ENCODE assay signal across 9 cellular contexts in genomic region chr7:127252380-127252718, GRCh38. TPM values are rescaled to one million over a fixed set of nuclear protein-coding genes. Genes with fewer than 3 reads are reported as not detected.
A peak's percentile ranks its signal among the peaks of the same experiment; 100 is the strongest.
DNase-seq lines count a peak whose midpoint lies in the region; ATAC-seq, FAIRE-seq and TF ChIP-seq lines count a peak whose summit lies in the region.
"Had no signal": no experiment of that assay in that cellular context is flagged by ENCODE, and none has a peak within 500 bp of the region (broad histone marks: within the 10 kb centered on the region; RNA-seq: fewer than 3 reads in every experiment).

No MANE protein-coding gene starts in this region.

- intact Hi-C loops in right lobe of liver (cut with DNase I) (loop anchor here (10.0 kb wide), 2 partner anchors 138 to 448 kb away; no protein-coding TSS in a partner anchor), transverse colon (cut with DNase I; ENCODE audit: low total_unique reads) (no loop called here)

- in situ Hi-C loops in transverse colon (cut with MboI; ENCODE audit: low pct_ligation_motif_present in 1 of 4, low pct_unique_long_range_greater_than_20kb in 1 of 4, low sequenced_read_pairs in 3 of 4) = no loop called here

- H3K4me1 Mint-ChIP-seq in activated naive CD4-positive, alpha-beta T cell treated with anti-CD3 and anti-CD28 coated beads, Interleukin-2, amount 10 ng/mL, durations not matched to agents 7 days and 5 days = peaks cover 11% of the 10 kb centered on the region
- H3K4me1 Mint-ChIP-seq in astrocyte (ENCODE audit: low read depth, unreplicated experiment) = no peaks in the 10 kb centered on the region

- peak overlapping the region; percentile 31 for H3K9ac ChIP-seq in astrocyte (ENCODE audit: low read length)

- H3K4me3 Mint-ChIP-seq in activated naive CD4-positive, alpha-beta T cell treated with anti-CD3 and anti-CD28 coated beads, Interleukin-2, amount 10 ng/mL, durations not matched to agents 7 days and 5 days = peak overlapping the region; percentile 70
- peak overlapping the region; percentile 82 for H3K4me3 Mint-ChIP-seq in astrocyte (ENCODE audit: unreplicated experiment)

- CTCF ChIA-PET in activated naive CD4-positive, alpha-beta T cell treated with anti-CD3 and anti-CD28 coated beads, Interleukin-2, amount 10 ng/mL, durations not matched to agents 7 days and 5 days (lab: Charles Lee) = no interaction called here

- H3K9me3 Mint-ChIP-seq in activated naive CD4-positive, alpha-beta T cell treated with anti-CD3 and anti-CD28 coated beads, Interleukin-2, amount 10 ng/mL, durations not matched to agents 7 days and 5 days = no peaks in the 10 kb centered on the region
- no peaks in the 10 kb centered on the region for H3K9me3 Mint-ChIP-seq in activated naive CD4-positive, alpha-beta T cell treated with anti-CD3 and anti-CD28 coated beads, Interleukin-2, amount 50 U/mL, for 72 hours
- no peaks in the 10 kb centered on the region for H3K9me3 Mint-ChIP-seq in astrocyte (ENCODE audit: unreplicated experiment)

- TF ChIP-seq CTCF in astrocyte (IDR thresholded peaks at IDR 0.05; ENCODE audit: insufficient read depth, low read depth, low read length) (no peak), right lobe of liver (IDR thresholded peaks at IDR 0.05) (no peak), transverse colon (IDR thresholded peaks at IDR 0.05) (no peak)

- H3K79me2 ChIP-seq in astrocyte (ENCODE audit: insufficient read depth, low read length) = no peaks in the 10 kb centered on the region

- TF ChIP-seq EP300 in transverse colon (IDR thresholded peaks at IDR 0.05; ENCODE audit: low read depth) = no peak

- H3K27me3 Mint-ChIP-seq in activated naive CD4-positive, alpha-beta T cell treated with anti-CD3 and anti-CD28 coated beads, Interleukin-2, amount 10 ng/mL, durations not matched to agents 7 days and 5 days = peaks cover 89% of the 10 kb centered on the region
- H3K27me3 Mint-ChIP-seq in astrocyte (ENCODE audit: low read depth, unreplicated experiment) = peaks cover 75% of the 10 kb centered on the region

- H4K20me1 ChIP-seq in astrocyte (ENCODE audit: insufficient read depth, low read length) = no peaks in the 10 kb centered on the region

- H3K27me3 ChIP-seq in astrocyte (ENCODE audit: insufficient read depth, low read length) = peaks cover 53% of the 10 kb centered on the region
- no peaks in the 10 kb centered on the region for H3K27me3 ChIP-seq in right lobe of liver
- peaks cover 58% of the 10 kb centered on the region for H3K27me3 ChIP-seq in transverse colon

- H3K27ac Mint-ChIP-seq in activated naive CD4-positive, alpha-beta T cell treated with anti-CD3 and anti-CD28 coated beads, Interleukin-2, amount 10 ng/mL, durations not matched to agents 7 days and 5 days = no peak overlapping the region
- H3K27ac Mint-ChIP-seq in activated naive CD4-positive, alpha-beta T cell treated with anti-CD3 and anti-CD28 coated beads, Interleukin-2, amount 50 U/mL, for 72 hours = no peak overlapping the region
- H3K27ac Mint-ChIP-seq in astrocyte (ENCODE audit: unreplicated experiment) = peak overlapping the region; percentile 30

- DNase-seq in activated naive CD4-positive, alpha-beta T cell treated with anti-CD3 and anti-CD28 coated beads, Interleukin-2, amount 10 ng/mL, durations not matched to agents 7 days and 5 days = no peak
- no peak for DNase-seq in activated naive CD4-positive, alpha-beta T cell treated with anti-CD3 and anti-CD28 coated beads, Interleukin-2, amount 50 U/mL, for 72 hours (ENCODE audit: low spot score in 2 of 2)
- DNase-seq in astrocyte (ENCODE audit: low read depth) (no peak), right lobe of liver (no peak), transverse colon (no peak), SKM-1 (lab: John Stamatoyannopoulos, UW; ENCODE audit: unreplicated experiment) (no peak), SKM-1 treated with dmso at 0.1 percent for 144 hours (lab: John Stamatoyannopoulos, UW; ENCODE audit: unreplicated experiment) (no peak)

- H3K36me3 ChIP-seq in astrocyte (ENCODE audit: insufficient read depth, low read length) = no peaks in the 10 kb centered on the region
- no peaks in the 10 kb centered on the region for H3K36me3 ChIP-seq in right lobe of liver
- no peaks in the 10 kb centered on the region for H3K36me3 ChIP-seq in transverse colon

- H3K27ac ChIP-seq in astrocyte (ENCODE audit: low read depth, low read length) = no peak overlapping the region
- no peak overlapping the region for H3K27ac ChIP-seq in right lobe of liver
- H3K27ac ChIP-seq in transverse colon = peak overlapping the region in 2 of 4 donors; percentile 67 to 72

- TF ChIP-seq POLR2A in right lobe of liver (IDR thresholded peaks at IDR 0.05) (no peak), transverse colon (IDR thresholded peaks at IDR 0.05) (no peak)

- FAIRE-seq in astrocyte (lab: Jason Lieb, UNC) = no peak
- FAIRE-seq: islet of Langerhans had no signal

- H2AFZ ChIP-seq in astrocyte (ENCODE audit: low read depth, low read length) = peak overlapping the region; percentile 98

- H3K36me3 Mint-ChIP-seq in activated naive CD4-positive, alpha-beta T cell treated with anti-CD3 and anti-CD28 coated beads, Interleukin-2, amount 10 ng/mL, durations not matched to agents 7 days and 5 days = no peaks in the 10 kb centered on the region
- peaks cover 0 to 6% of the 10 kb centered on the region in 2 donors for H3K36me3 Mint-ChIP-seq in activated naive CD4-positive, alpha-beta T cell treated with anti-CD3 and anti-CD28 coated beads, Interleukin-2, amount 50 U/mL, for 72 hours
- no peaks in the 10 kb centered on the region for H3K36me3 Mint-ChIP-seq in astrocyte (ENCODE audit: low read depth, unreplicated experiment)

- H3K9me3 ChIP-seq in astrocyte (ENCODE audit: insufficient read depth, low read depth, low read length) = no peaks in the 10 kb centered on the region
- H3K9me3 ChIP-seq in right lobe of liver = no peaks in the 10 kb centered on the region
- no peaks in the 10 kb centered on the region for H3K9me3 ChIP-seq in transverse colon

- H3K4me2 ChIP-seq in astrocyte (ENCODE audit: low read length) = peak overlapping the region; percentile 98

- 3% methylated on average over 10 of the region's 11 CpGs for WGBS in right lobe of liver (ENCODE audit: insufficient coverage, low coverage, low lambda C conversion rate, missing lambda C conversion rate)
- WGBS in transverse colon (ENCODE audit: low coverage in 1 of 2), 2 donors = 0% methylated on average over 2 to 11 of the region's 11 CpGs

- no peak for ATAC-seq in activated naive CD4-positive, alpha-beta T cell treated with anti-CD3 and anti-CD28 coated beads, Interleukin-2, amount 50 U/mL, for 72 hours
- ATAC-seq in right lobe of liver (no peak), GM18868 (IDR thresholded peaks at IDR 0.05; ENCODE audit: unreplicated experiment) (no peak)

- H3K4me1 ChIP-seq in astrocyte (ENCODE audit: insufficient read depth, low read length) = peaks cover 14% of the 10 kb centered on the region
- H3K4me1 ChIP-seq in right lobe of liver = peaks cover 0 to 10% (median 0%) of the 10 kb centered on the region in 4 donors
- H3K4me1 ChIP-seq in transverse colon = peaks cover 9 to 30% (median 23%) of the 10 kb centered on the region in 4 donors

- peak overlapping the region; percentile 68 for H3K4me3 ChIP-seq in astrocyte (ENCODE audit: insufficient read depth, low read depth, low read length)
- H3K4me3 ChIP-seq in right lobe of liver = peak overlapping the region; percentile 75 to 81 (median 78)
- peak overlapping the region; percentile 52 to 85 (median 62) for H3K4me3 ChIP-seq in transverse colon

RNA-seq across cellular contexts. Expression of gene GRM8, which starts 0.4 kb away (rescaled TPM):
- total RNA-seq in activated naive CD4-positive, alpha-beta T cell treated with anti-CD3 and anti-CD28 coated beads, Interleukin-2, amount 50 U/mL, for 72 hours = not detected
- total RNA-seq in astrocyte (0.96 and 2.2 TPM in 2 replicates), right lobe of liver (1 to 10 TPM in 4 of 6 experiments, under 1 TPM in 2; 0.12 to 8.4 (median 2.7) TPM), transverse colon (1 to 10 TPM in 2 of 4 donors, under 1 TPM in 2; 0.68 to 9.7 (median 2.9) TPM)
